ENCODE assay signal across 20 cellular contexts in genomic region chr14:27391331-27391730, GRCh38.
DNase-seq lines count a peak whose midpoint lies in the region; ATAC-seq, FAIRE-seq and TF ChIP-seq lines count a peak whose summit lies in the region.
"Had no signal": no experiment of that assay in that cellular context is flagged by ENCODE, and none has a peak within 500 bp of the region (broad histone marks: within the 10 kb centered on the region; RNA-seq: fewer than 3 reads in every experiment).

No MANE protein-coding gene starts in this region.

- no peaks in the 10 kb centered on the region for H3K79me1 ChIP-seq in mesendoderm (ENCODE audit: low read length)

- dilution Hi-C loops in endothelial cell of umbilical vein (cut with MboI; ENCODE audit: extremely low pct_ligation_motif_present, low sequenced_read_pairs): no loop called here

- no peak overlapping the region for H3K4me3 ChIP-seq in endothelial cell of umbilical vein (replicated peaks in 1 of 3; ENCODE audit: insufficient read depth in 1 of 3, low read depth in 1 of 3, low read length in 3 of 3)
- no peak overlapping the region for H3K4me3 ChIP-seq in mesendoderm (ENCODE audit: low read length)
- H3K4me3 ChIP-seq: SJSA1 had no signal

- H3K9ac ChIP-seq in endothelial cell of umbilical vein (replicated peaks; ENCODE audit: extremely low read depth, insufficient read depth, low read length): peak overlapping the region; percentile 62
- no peak overlapping the region for H3K9ac ChIP-seq in mesendoderm (ENCODE audit: low read length)

- H3K9me1 ChIP-seq in endothelial cell of umbilical vein (replicated peaks; ENCODE audit: control insufficient read depth, extremely low read depth, insufficient read depth, low read length): no peaks in the 10 kb centered on the region

- H2AFZ ChIP-seq in endothelial cell of umbilical vein (ENCODE audit: low read depth, low read length): peak overlapping the region; percentile 87

- H2AK5ac ChIP-seq in mesendoderm (ENCODE audit: low read length): no peak overlapping the region

- TF ChIP-seq POLR2A in endothelial cell of umbilical vein (IDR thresholded peaks at IDR 0.05; ENCODE audit: low read depth, low read length): no peak

- no peak overlapping the region for H3K4me2 ChIP-seq in endothelial cell of umbilical vein (ENCODE audit: insufficient read depth, low read length)
- H3K4me2 ChIP-seq in mesendoderm (ENCODE audit: low read length): no peak overlapping the region

- H3K27me3 ChIP-seq in endothelial cell of umbilical vein (ENCODE audit: control insufficient read depth in 2 of 2, insufficient read depth in 2 of 2, low read length in 2 of 2): no peaks in the 10 kb centered on the region
- H3K27me3 ChIP-seq in mesendoderm (ENCODE audit: insufficient read depth, low read length, poor library complexity): no peaks in the 10 kb centered on the region
- H3K27me3 ChIP-seq: SJSA1 had no signal

- no peak overlapping the region for H2BK120ac ChIP-seq in mesendoderm (ENCODE audit: low read depth, low read length)

- H3K27ac ChIP-seq in endothelial cell of umbilical vein (ENCODE audit: insufficient read depth, low read depth, low read length) (peak overlapping the region; percentile 83), mesendoderm (ENCODE audit: low read depth, low read length) (no peak overlapping the region)
- H3K27ac ChIP-seq: SJSA1 had no signal

- no peak for FAIRE-seq in endothelial cell of umbilical vein (lab: Jason Lieb, UNC)
- FAIRE-seq: H54 had no signal

- no peak overlapping the region for H3K4ac ChIP-seq in mesendoderm (ENCODE audit: low read depth, low read length)

- no peak overlapping the region for H4K8ac ChIP-seq in mesendoderm (ENCODE audit: low read depth, low read length)

- POLR2A ChIA-PET in endothelial cell of umbilical vein (lab: Charles Lee): no interaction called here

- H4K5ac ChIP-seq in mesendoderm (ENCODE audit: low read length): no peak overlapping the region

- H4K20me1 ChIP-seq in endothelial cell of umbilical vein (replicated peaks; ENCODE audit: control insufficient read depth, extremely low read depth, insufficient read depth, low read length): no peaks in the 10 kb centered on the region

- no peak overlapping the region for H2BK5ac ChIP-seq in mesendoderm (ENCODE audit: low read length)

- CTCF ChIA-PET in endothelial cell of umbilical vein (lab: Charles Lee): no interaction called here

- H3K4me1 ChIP-seq in endothelial cell of umbilical vein (ENCODE audit: control insufficient read depth, extremely low read depth, insufficient read depth, low read length) (peaks cover 19% of the 10 kb centered on the region), mesendoderm (ENCODE audit: control insufficient read depth, low read depth, low read length) (no peaks in the 10 kb centered on the region)
- H3K4me1 ChIP-seq: SJSA1 had no signal

- no peak overlapping the region for H2BK15ac ChIP-seq in mesendoderm (replicated peaks; ENCODE audit: low read depth)

- ATAC-seq in SK-N-SH treated with all-trans-retinoic acid at 6 μM for 48 hours (peak; percentile 31; the same call in 2 of the 3 replicates), esophagus mucosa (no peak), Right ventricle myocardium superior (ENCODE audit: poor library complexity) (no peak)
- ATAC-seq: Panc1 had no signal

- H3K56ac ChIP-seq in mesendoderm (ENCODE audit: low read length): no peak overlapping the region

- no peaks in the 10 kb centered on the region for H3K36me3 ChIP-seq in endothelial cell of umbilical vein (ENCODE audit: control insufficient read depth in 2 of 2, extremely low read depth in 1 of 2, insufficient read depth in 2 of 2, low read length in 2 of 2)
- no peaks in the 10 kb centered on the region for H3K36me3 ChIP-seq in mesendoderm (ENCODE audit: control insufficient read depth, insufficient read depth, low read length)
- H3K36me3 ChIP-seq: SJSA1 had no signal

- H3K23ac ChIP-seq in mesendoderm (ENCODE audit: low read length): no peak overlapping the region

- H3K18ac ChIP-seq in mesendoderm (ENCODE audit: low read length): no peak overlapping the region

- TF ChIP-seq CTCF in endothelial cell of umbilical vein (IDR thresholded peaks at IDR 0.05; ENCODE audit: extremely low read depth in 1 of 2, insufficient read depth in 1 of 2, low read depth in 1 of 2, low read length in 2 of 2): no peak

- no TSS peak for BruUV-seq in endothelial cell of umbilical vein (replicated peaks; lab: Mats Ljungman, UMichigan)

- H3K9me3 ChIP-seq in endothelial cell of umbilical vein (replicated peaks; ENCODE audit: control insufficient read depth, insufficient read depth, low read length): no peaks in the 10 kb centered on the region
- H3K9me3 ChIP-seq: SJSA1 had no signal

- H3K79me2 ChIP-seq in endothelial cell of umbilical vein (ENCODE audit: control insufficient read depth, insufficient read depth, low read length) (no peaks in the 10 kb centered on the region), mesendoderm (ENCODE audit: control insufficient read depth, insufficient read depth, low read length) (no peaks in the 10 kb centered on the region)

- WGBS in mesendoderm (ENCODE audit: extremely low coverage, insufficient coverage, low lambda C conversion rate): no CpG with 5 or more reads among the region's 4 CpGs

- intact Hi-C loops in endothelial cell of umbilical vein (cut with micrococcal nuclease) (no loop called here), Right ventricle myocardium superior (cut with DNase I) (no loop called here)

- DNase-seq in endothelial cell of umbilical vein (ENCODE audit: low read depth, low spot score): no peak
- peak; percentile 11 for DNase-seq in mesendoderm
- DNase-seq in central memory CD4-positive, alpha-beta T cell: no peak
- DNase-seq in activated naive CD4-positive, alpha-beta T cell (lab: John Stamatoyannopoulos, UW): no peak
- DNase-seq in Right ventricle myocardium superior: no peak
- DNase-seq: CD4-positive, CD25-positive, alpha-beta regulatory T cell; DMS79; KG1; NCI-H1105; NCI-H146; NCI-H2029; NCI-H226; NCI-H510A treated with DMSO at 0.1 percent for 48 hours; NCI-H774; NK-92 treated with Interleukin-12 subunit alpha and Interleukin-12 subunit beta, amount 100 ng/mL, for 24 hours had no signal

TF ChIP-seq in SK-N-SH treated with all-trans-retinoic acid at 6 μM for 48 hours, 23 proteins besides CTCF, POLR2A, EP300 and RAD21 (continues in another document):
- TF ChIP-seq SNAI2 (CRISPR knock-in tag; IDR thresholded peaks at IDR 0.05) (no peak), POU6F1 (CRISPR knock-in tag; IDR thresholded peaks at IDR 0.05; ENCODE audit: borderline replicate concordance, low read depth) (no peak), PPARA (CRISPR knock-in tag; IDR thresholded peaks at IDR 0.05; ENCODE audit: borderline replicate concordance) (no peak), ZNF565 (CRISPR knock-in tag; conservative IDR thresholded peaks at IDR 0.05; ENCODE audit: low read depth) (no peak), ZNF70 (CRISPR knock-in tag; IDR thresholded peaks at IDR 0.05) (no peak), TOX (CRISPR knock-in tag; IDR thresholded peaks at IDR 0.05; ENCODE audit: borderline replicate concordance) (no peak), ZFP30 (CRISPR knock-in tag; IDR thresholded peaks at IDR 0.05) (no peak), CSDC2 (CRISPR knock-in tag; IDR thresholded peaks at IDR 0.05) (no peak), ISL1 (CRISPR knock-in tag; IDR thresholded peaks at IDR 0.05) (no peak), ZNF8 (CRISPR knock-in tag; IDR thresholded peaks at IDR 0.05) (no peak), ZC3H10 (CRISPR knock-in tag; IDR thresholded peaks at IDR 0.05) (no peak), ZFP3 (CRISPR knock-in tag; IDR thresholded peaks at IDR 0.05) (no peak)

TF ChIP-seq in endothelial cell of umbilical vein, 7 proteins besides CTCF, POLR2A, EP300 and RAD21:
- TF ChIP-seq JUN (IDR thresholded peaks at IDR 0.05; ENCODE audit: borderline replicate concordance, insufficient read depth, insufficient read length, low read depth) (no peak), EZH2 (IDR thresholded peaks at IDR 0.05; ENCODE audit: borderline replicate concordance, low read depth, low read length, severe bottlenecking) (no peak), FOS (IDR thresholded peaks at IDR 0.05; ENCODE audit: borderline replicate concordance, insufficient read depth, low read length) (no peak), MYC (IDR thresholded peaks at IDR 0.05; ENCODE audit: low read depth, low read length) (no peak)
TF ChIP-seq in endothelial cell of umbilical vein: peak in this region for 0.
